In genomic region chr11:123193742-123194141, GRCh38 we compare ENCODE assay signal across 13 cellular contexts. TPM values are rescaled to one million over a fixed set of nuclear protein-coding genes. Genes with fewer than 3 reads are reported as not detected.
DNase-seq lines count a peak whose midpoint lies in the region; ATAC-seq, FAIRE-seq and TF ChIP-seq lines count a peak whose summit lies in the region.
"Had no signal": no experiment of that assay in that cellular context is flagged by ENCODE, and none has a peak within 500 bp of the region (broad histone marks: within the 10 kb centered on the region; RNA-seq: fewer than 3 reads in every experiment).

No MANE protein-coding gene starts in this region.

- TF ChIP-seq EP300 in SK-N-SH (IDR thresholded peaks at IDR 0.05; ENCODE audit: borderline replicate concordance in 1 of 2, low read depth in 1 of 2, low read length in 1 of 2), result no peak

- intact Hi-C loops in psoas muscle (cut with DNase I), result no loop called here

- CTCF ChIA-PET in SK-N-SH (lab: Yijun Ruan, JAX), result interaction anchor here (1.2 to 3.1 kb wide), 7 partner anchors 9 to 90 kb away, joined by 3 to 10 read pairs (median 7); no protein-coding TSS in a partner anchor

- WGBS in SK-N-SH (ENCODE audit: low lambda C conversion rate), result 8% methylated on average over 4 of the region's 4 CpGs
- 63 to 72% (median 67%) methylated on average over 4 of the region's 4 CpGs for WGBS in psoas muscle, 3 donors

- peaks cover 6% of the 10 kb centered on the region for H3K4me1 ChIP-seq in BE2C
- H3K4me1 ChIP-seq in SK-N-SH (ENCODE audit: control insufficient read depth in 1 of 2, insufficient read depth in 2 of 2, low read depth in 1 of 2, low read length in 1 of 2), result peaks cover 41 to 44% of the 10 kb centered on the region in 2 experiments
- H3K4me1 ChIP-seq in psoas muscle, result no peaks in the 10 kb centered on the region

- no peak for FAIRE-seq in urothelium cell line (lab: Jason Lieb, UNC)
- FAIRE-seq: HTR-8/SVneo had no signal

- H3K79me2 ChIP-seq in SK-N-SH (ENCODE audit: insufficient read depth), result peaks cover 72% of the 10 kb centered on the region

- DNase-seq in BE2C (no peak), SK-N-SH (peak; percentile 52), foreskin fibroblast (peak in 1 of 2 donors; percentile 54), psoas muscle (no peak), NCI-H748 treated with DMSO at 0.1 percent for 48 hours (lab: John Stamatoyannopoulos, UW) (no peak), urothelium cell line (ENCODE audit: low spot score) (no peak)
- DNase-seq: CD4-positive, CD25-positive, alpha-beta regulatory T cell; effector memory CD8-positive, alpha-beta T cell; midbrain; SW 1271 had no signal

- ATAC-seq in psoas muscle, result no peak
- no peak for ATAC-seq in GM18907 (IDR thresholded peaks at IDR 0.05; ENCODE audit: unreplicated experiment)
- ATAC-seq in GM21717 (IDR thresholded peaks at IDR 0.05; ENCODE audit: unreplicated experiment), result no peak
- ATAC-seq: effector memory CD8-positive, alpha-beta T cell had no signal

- no peaks in the 10 kb centered on the region for H3K9me2 ChIP-seq in SK-N-SH

- H3K9me3 ChIP-seq in BE2C (no peaks in the 10 kb centered on the region), SK-N-SH (no peaks in the 10 kb centered on the region), psoas muscle (no peaks in the 10 kb centered on the region)

- peak overlapping the region; percentile 88 for H3K4me2 ChIP-seq in SK-N-SH

- TF ChIP-seq RAD21 in SK-N-SH (IDR thresholded peaks at IDR 0.05; ENCODE audit: low read length), result 0 out of 2 replicates have a peak, but pooled peaks have one; percentile 12

- H3K4me3 ChIP-seq in BE2C (ENCODE audit: low read depth, low read length) (peak overlapping the region; percentile 69), SK-N-SH (ENCODE audit: low read depth in 2 of 2, low read length in 1 of 2) (peak overlapping the region; percentile 72 to 85), foreskin fibroblast (ENCODE audit: low read depth in 1 of 2, low read length in 2 of 2) (peak overlapping the region; percentile 88 to 95), psoas muscle (peak overlapping the region; percentile 60)

- H4K20me1 ChIP-seq in SK-N-SH (ENCODE audit: insufficient read depth), result no peaks in the 10 kb centered on the region

- H3K27ac ChIP-seq in SK-N-SH (ENCODE audit: low read depth in 2 of 2, low read length in 1 of 2) (peak overlapping the region; percentile 81 to 97), psoas muscle (no peak overlapping the region)

- peaks cover 15% of the 10 kb centered on the region for H3F3A ChIP-seq in SK-N-SH (replicated peaks; ENCODE audit: insufficient read depth)

- TF ChIP-seq CTCF in BE2C (IDR thresholded peaks at IDR 0.05; ENCODE audit: low read depth, low read length) (no peak), SK-N-SH (IDR thresholded peaks at IDR 0.05) (no peak), foreskin fibroblast (IDR thresholded peaks at IDR 0.05; ENCODE audit: low read depth, low read length) (no peak), psoas muscle (IDR thresholded peaks at IDR 0.05) (no peak)

- peak overlapping the region; percentile 86 for H3K9ac ChIP-seq in SK-N-SH

- H2AFZ ChIP-seq in SK-N-SH (ENCODE audit: low read depth), result no peak overlapping the region

- H3K36me3 ChIP-seq in BE2C (no peaks in the 10 kb centered on the region), SK-N-SH (replicated peaks in 1 of 2; ENCODE audit: control insufficient read depth in 1 of 2, insufficient read depth in 2 of 2, low read length in 1 of 2) (peaks cover 18% of the 10 kb centered on the region in 2 experiments), psoas muscle (ENCODE audit: insufficient read depth in 1 of 2, low read depth in 1 of 2) (no peaks in the 10 kb centered on the region)

- POLR2A ChIA-PET in SK-N-SH (lab: Yijun Ruan, JAX), result interaction anchor here (1.1 to 1.5 kb wide), 2 partner anchors 9 to 48 kb away, joined by 4 to 6 read pairs; no protein-coding TSS in a partner anchor

- H3K27me3 ChIP-seq in BE2C, result no peaks in the 10 kb centered on the region
- H3K27me3 ChIP-seq in SK-N-SH (ENCODE audit: insufficient read depth), result no peaks in the 10 kb centered on the region
- peaks cover 0 to 93% (median 23%) of the 10 kb centered on the region in 3 donors for H3K27me3 ChIP-seq in psoas muscle (ENCODE audit: insufficient read depth in 3 of 3, low read length in 2 of 3)

TF ChIP-seq in SK-N-SH, 30 proteins besides CTCF, POLR2A, EP300 and RAD21:
- TF ChIP-seq FOXM1 (IDR thresholded peaks at IDR 0.05; ENCODE audit: low read depth), result no peak
- TF ChIP-seq MXI1 (IDR thresholded peaks at IDR 0.05; ENCODE audit: low read depth, low read length), result peak; percentile 18; the same call in 1 of the 2 replicates
TF ChIP-seq in SK-N-SH: peak in this region for 1.

RNA-seq across cellular contexts. Expression of gene CLMP, which starts 1.3 kb away (rescaled TPM):
- 44.4 TPM for polyA plus RNA-seq in BE2C (2012; ENCODE audit: insufficient read depth, insufficient read length, low read depth)
- polyA plus RNA-seq in SK-N-SH (2012; rRNA removed), result 61.9 and 85.1 TPM in 2 replicates
- polyA plus RNA-seq in SK-N-SH (2012; cell fraction: cytosol; rRNA removed), result 62.2 and 80.3 TPM in 2 replicates
- 63.2 and 66.2 TPM in 2 replicates for polyA plus RNA-seq in SK-N-SH (2012; cell fraction: nucleus; rRNA removed)
- total RNA-seq in psoas muscle, result 1 to 10 TPM; 2.9 to 4.2 (median 3.0) TPM
- 1 to 10 TPM in 2 of 3 donors, under 1 TPM in 1; 0.83 to 3.3 (median 1.7) TPM for polyA plus RNA-seq in psoas muscle

Comparison
In these comparisons a context has a peak if more than half of its experiments do, and no peak if none do; other contexts are left out.
1. RNA of gene CLMP, which starts 1.3 kb away (polyA plus RNA-seq): 61.9 to 85.1 TPM in SK-N-SH; 0.83 to 3.3 TPM in psoas muscle; every median in the first group is over 10 times any median in the second.
2. Peak in every context shown above with its lines, with median percentiles within 50 percentile points of each other: H3K4me3 ChIP-seq.